ENCODE assay signal across 12 cellular contexts in genomic region chr13:110542311-110542796, GRCh38. TPM values are rescaled to one million over a fixed set of nuclear protein-coding genes. Genes with fewer than 3 reads are reported as not detected.
DNase-seq lines count a peak whose midpoint lies in the region; ATAC-seq, FAIRE-seq and TF ChIP-seq lines count a peak whose summit lies in the region.
"Had no signal": no experiment of that assay in that cellular context is flagged by ENCODE, and none has a peak within 500 bp of the region (broad histone marks: within the 10 kb centered on the region; RNA-seq: fewer than 3 reads in every experiment).

No MANE protein-coding gene starts in this region.

- H4K20me1 ChIP-seq in GM23338 (replicated peaks; ENCODE audit: insufficient read depth), result peaks cover 8% of the 10 kb centered on the region; the same call in 1 of the 2 replicates
- peaks cover 5% of the 10 kb centered on the region for H4K20me1 ChIP-seq in smooth muscle cell (ENCODE audit: low read depth)

- no peak for FAIRE-seq in kidney (lab: Jason Lieb, UNC)
- FAIRE-seq: GM18507 had no signal

- DNase-seq in Caco-2 (no peak), GM23338 (ENCODE audit: low spot score) (no peak), kidney (peak; percentile 10), smooth muscle cell (lab: John Stamatoyannopoulos, UW; ENCODE audit: unreplicated experiment) (no peak), WERI-Rb-1 (no peak), MCF 10A (ENCODE audit: unreplicated experiment) (no peak)
- DNase-seq: HCEC 1CT, NCI-H446 treated with DMSO at 0.1 percent for 48 hours, SHP77 treated with DMSO at 0.1 percent for 48 hours had no signal

- peak overlapping the region; percentile 78 for H3K27ac Mint-ChIP-seq in Caco-2 (ENCODE audit: unreplicated experiment)
- no peak overlapping the region for H3K27ac Mint-ChIP-seq in GM23338
- H3K27ac Mint-ChIP-seq in MCF 10A (ENCODE audit: low read depth, unreplicated experiment), result no peak overlapping the region

- TF ChIP-seq CTCF in Caco-2 (IDR thresholded peaks at IDR 0.05; ENCODE audit: insufficient read depth in 1 of 2, low read depth in 1 of 2, low read length in 1 of 2, severe bottlenecking in 1 of 2, unreplicated experiment in 1 of 2) (no peak), GM23338 (conservative IDR thresholded peaks at IDR 0.05; ENCODE audit: low read depth in 2 of 2) (no peak), kidney (IDR thresholded peaks at IDR 0.05; ENCODE audit: borderline replicate concordance, extremely low read depth, insufficient read depth) (no peak), smooth muscle cell (IDR thresholded peaks at IDR 0.05; ENCODE audit: borderline replicate concordance, insufficient read depth, poor library complexity, severe bottlenecking) (no peak), WERI-Rb-1 (IDR thresholded peaks at IDR 0.05; ENCODE audit: low read depth, low read length) (no peak), MCF 10A (IDR thresholded peaks at IDR 0.05; ENCODE audit: unreplicated experiment) (no peak)

- H2AFZ ChIP-seq in GM23338 (no peak overlapping the region), smooth muscle cell (ENCODE audit: low read depth) (no peak overlapping the region)

- H3K9me3 Mint-ChIP-seq in Caco-2 (ENCODE audit: unreplicated experiment) (no peaks in the 10 kb centered on the region), GM23338 (peaks cover 15% of the 10 kb centered on the region), MCF 10A (ENCODE audit: unreplicated experiment) (no peaks in the 10 kb centered on the region)

- H3K79me2 ChIP-seq in GM23338 (replicated peaks; ENCODE audit: insufficient read depth) (peaks cover 50% of the 10 kb centered on the region), smooth muscle cell (ENCODE audit: low read depth) (peaks cover 42% of the 10 kb centered on the region)

- H3K27ac ChIP-seq in GM23338 (ENCODE audit: low read depth) (0 out of 2 replicates have a peak overlapping the region, but pooled peaks have one; percentile 59), kidney (ENCODE audit: low read depth in 2 of 2, low read length in 2 of 2) (peak overlapping the region in 1 of 2 donors; percentile 58), smooth muscle cell (ENCODE audit: low read depth) (peak overlapping the region; percentile 6), WERI-Rb-1 (no peak overlapping the region)

- 72% methylated on average over 6 of the region's 6 CpGs for WGBS in smooth muscle cell (ENCODE audit: low lambda C conversion rate)

- H3K9me3 ChIP-seq in Caco-2, result peaks cover 7% of the 10 kb centered on the region; the same call in 1 of the 2 replicates
- H3K9me3 ChIP-seq in kidney (ENCODE audit: control insufficient read depth in 1 of 2, low read length in 2 of 2), result no peaks in the 10 kb centered on the region
- H3K9me3 ChIP-seq in smooth muscle cell (replicated peaks; ENCODE audit: low read depth), result no peaks in the 10 kb centered on the region
- peaks cover 6% of the 10 kb centered on the region for H3K9me3 ChIP-seq in WERI-Rb-1 (ENCODE audit: severe bottlenecking)

- no peaks in the 10 kb centered on the region for H3K9me2 ChIP-seq in GM23338 (ENCODE audit: insufficient read depth)

- H3K4me2 ChIP-seq in GM23338, result no peak overlapping the region
- H3K4me2 ChIP-seq in smooth muscle cell, result no peak overlapping the region

- POLR2A ChIA-PET in Caco-2 (lab: Charles Lee) (no interaction called here), MCF 10A (lab: Yijun Ruan, JAX) (interaction anchor here (2.1 kb wide), 1 partner anchor 18 kb away, joined by 6 read pairs; no protein-coding TSS in a partner anchor)

- peak overlapping the region in 1 of 2 donors; percentile 7 for H3K9ac ChIP-seq in kidney (ENCODE audit: low read length in 2 of 2)
- no peak overlapping the region for H3K9ac ChIP-seq in smooth muscle cell (ENCODE audit: low read depth)

- no peak overlapping the region for H3K4me3 Mint-ChIP-seq in Caco-2 (ENCODE audit: unreplicated experiment)
- H3K4me3 Mint-ChIP-seq in GM23338, result no peak overlapping the region
- H3K4me3 Mint-ChIP-seq in MCF 10A (ENCODE audit: unreplicated experiment), result no peak overlapping the region

- intact Hi-C loops in Caco-2 (cut with micrococcal nuclease; ENCODE audit: unreplicated experiment) (no loop called here), kidney (cut with DNase I) (no loop called here), MCF 10A (cut with micrococcal nuclease) (no loop called here)

- H3K36me3 ChIP-seq in Caco-2 (ENCODE audit: control insufficient read depth, insufficient read depth, low read length), result peaks cover 6% of the 10 kb centered on the region
- 0 out of 2 replicates have a peak, but pooled peaks cover 6% of the 10 kb centered on the region for H3K36me3 ChIP-seq in GM23338 (ENCODE audit: insufficient read depth)
- no peaks in the 10 kb centered on the region for H3K36me3 ChIP-seq in kidney (ENCODE audit: control insufficient read depth in 1 of 2, insufficient read depth in 2 of 2, low read length in 2 of 2)
- no peaks in the 10 kb centered on the region for H3K36me3 ChIP-seq in smooth muscle cell (ENCODE audit: low read depth)
- no peaks in the 10 kb centered on the region for H3K36me3 ChIP-seq in WERI-Rb-1

- H3K27me3 Mint-ChIP-seq in Caco-2 (ENCODE audit: insufficient read depth, unreplicated experiment), result no peaks in the 10 kb centered on the region
- peaks cover 3% of the 10 kb centered on the region for H3K27me3 Mint-ChIP-seq in GM23338 (ENCODE audit: insufficient read depth, low read depth, poor library complexity)
- H3K27me3 Mint-ChIP-seq in MCF 10A (ENCODE audit: insufficient read depth, unreplicated experiment), result no peaks in the 10 kb centered on the region

- ATAC-seq in GM23338 (no peak), GM18502 (IDR thresholded peaks at IDR 0.05; ENCODE audit: poor library complexity, unreplicated experiment) (no peak)
- ATAC-seq: Panc1 had no signal

- no peaks in the 10 kb centered on the region for H3F3A ChIP-seq in GM23338 (replicated peaks; ENCODE audit: low read depth)
- peaks cover 14% of the 10 kb centered on the region for H3F3A ChIP-seq in smooth muscle cell (ENCODE audit: low read depth)

- H3K4me1 ChIP-seq in Caco-2, result peaks cover 17% of the 10 kb centered on the region
- no peaks in the 10 kb centered on the region for H3K4me1 ChIP-seq in GM23338 (ENCODE audit: insufficient read depth)
- H3K4me1 ChIP-seq in kidney (ENCODE audit: control insufficient read depth in 1 of 2, insufficient read depth in 1 of 2, low read depth in 1 of 2, low read length in 2 of 2), result peaks cover 17 to 26% of the 10 kb centered on the region in 2 donors
- H3K4me1 ChIP-seq in smooth muscle cell (ENCODE audit: low read depth), result peaks cover 14% of the 10 kb centered on the region

- no TSS peak for BruUV-seq in Caco-2 (replicated peaks; lab: Mats Ljungman, UMichigan)
- no TSS peak for BruUV-seq in MCF 10A (replicated peaks; lab: Mats Ljungman, UMichigan)

- CTCF ChIA-PET in Caco-2 (lab: Charles Lee) (no interaction called here), MCF 10A (lab: Yijun Ruan, JAX) (interaction anchor here (0.6 kb wide), 1 partner anchor 169 kb away, joined by 4 read pairs; no protein-coding TSS in a partner anchor)

- H3K36me3 Mint-ChIP-seq in Caco-2 (ENCODE audit: insufficient read depth, unreplicated experiment) (peaks cover 75% of the 10 kb centered on the region), GM23338 (ENCODE audit: low read depth) (peaks cover 15% of the 10 kb centered on the region), MCF 10A (ENCODE audit: insufficient read depth, unreplicated experiment) (peaks cover 6% of the 10 kb centered on the region)

- H3K4me3 ChIP-seq in Caco-2 (ENCODE audit: low read depth, low read length), result no peak overlapping the region
- no peak overlapping the region for H3K4me3 ChIP-seq in GM23338
- H3K4me3 ChIP-seq in kidney (ENCODE audit: low read length in 2 of 2), result no peak overlapping the region
- H3K4me3 ChIP-seq in smooth muscle cell, result no peak overlapping the region
- no peak overlapping the region for H3K4me3 ChIP-seq in WERI-Rb-1 (ENCODE audit: low read depth, low read length)

- no peaks in the 10 kb centered on the region for H3K27me3 ChIP-seq in Caco-2 (replicated peaks; ENCODE audit: control insufficient read depth, insufficient read depth, low read length)
- H3K27me3 ChIP-seq in GM23338 (ENCODE audit: insufficient read depth), result no peaks in the 10 kb centered on the region
- no peaks in the 10 kb centered on the region for H3K27me3 ChIP-seq in smooth muscle cell (ENCODE audit: low read depth)
- no peaks in the 10 kb centered on the region for H3K27me3 ChIP-seq in WERI-Rb-1 (ENCODE audit: insufficient read depth, low read depth, severe bottlenecking)

- peaks cover 29% of the 10 kb centered on the region for H3K4me1 Mint-ChIP-seq in Caco-2 (ENCODE audit: low read depth, unreplicated experiment)
- H3K4me1 Mint-ChIP-seq in GM23338, result peaks cover 3% of the 10 kb centered on the region; the same call in 1 of the 3 replicates
- H3K4me1 Mint-ChIP-seq in MCF 10A (ENCODE audit: insufficient read depth, unreplicated experiment), result peaks cover 8% of the 10 kb centered on the region

TF ChIP-seq in GM23338, 12 proteins besides CTCF, POLR2A, EP300 and RAD21 (continues in another document):
- TF ChIP-seq CREB1 (CRISPR knock-in tag; IDR thresholded peaks at IDR 0.05; ENCODE audit: low read depth) (no peak), EZH2phosphoT487 (IDR thresholded peaks at IDR 0.05; ENCODE audit: unreplicated experiment) (no peak), POLR2AphosphoS5 (IDR thresholded peaks at IDR 0.05; ENCODE audit: low read depth) (no peak), STAT1 (IDR thresholded peaks at IDR 0.05; ENCODE audit: unreplicated experiment) (no peak), NANOG (IDR thresholded peaks at IDR 0.05; ENCODE audit: borderline replicate concordance) (no peak)

RNA-seq across cellular contexts. Expression of gene RAB20, which starts 19.2 kb away (rescaled TPM):
- 37.9 and 40.1 TPM in 2 replicates for total RNA-seq in Caco-2 (2022)
- 26.6 and 32.1 TPM in 2 replicates for total RNA-seq in GM23338 (2014; rRNA removed; shearing (Covaris generic))
- 11.8 and 12.3 TPM in 2 replicates for polyA plus RNA-seq in GM23338 (2016; fragmentation: Nextera tagmentation; extraction: Ambion mirVana)
- total RNA-seq in kidney, result 33.6 TPM
- 47.7 TPM for polyA plus RNA-seq in kidney (ENCODE audit: insufficient read depth, low read depth, low replicate concordance)
- 12.6 and 18.0 TPM in 2 replicates for total RNA-seq in smooth muscle cell
- polyA plus RNA-seq in smooth muscle cell, result 12.9 and 21.8 TPM in 2 replicates
- total RNA-seq in MCF 10A (2022), result 1.7 and 2.8 TPM in 2 replicates
